9 cellular contexts compared by ENCODE assay signal in the genomic region with DNA sequence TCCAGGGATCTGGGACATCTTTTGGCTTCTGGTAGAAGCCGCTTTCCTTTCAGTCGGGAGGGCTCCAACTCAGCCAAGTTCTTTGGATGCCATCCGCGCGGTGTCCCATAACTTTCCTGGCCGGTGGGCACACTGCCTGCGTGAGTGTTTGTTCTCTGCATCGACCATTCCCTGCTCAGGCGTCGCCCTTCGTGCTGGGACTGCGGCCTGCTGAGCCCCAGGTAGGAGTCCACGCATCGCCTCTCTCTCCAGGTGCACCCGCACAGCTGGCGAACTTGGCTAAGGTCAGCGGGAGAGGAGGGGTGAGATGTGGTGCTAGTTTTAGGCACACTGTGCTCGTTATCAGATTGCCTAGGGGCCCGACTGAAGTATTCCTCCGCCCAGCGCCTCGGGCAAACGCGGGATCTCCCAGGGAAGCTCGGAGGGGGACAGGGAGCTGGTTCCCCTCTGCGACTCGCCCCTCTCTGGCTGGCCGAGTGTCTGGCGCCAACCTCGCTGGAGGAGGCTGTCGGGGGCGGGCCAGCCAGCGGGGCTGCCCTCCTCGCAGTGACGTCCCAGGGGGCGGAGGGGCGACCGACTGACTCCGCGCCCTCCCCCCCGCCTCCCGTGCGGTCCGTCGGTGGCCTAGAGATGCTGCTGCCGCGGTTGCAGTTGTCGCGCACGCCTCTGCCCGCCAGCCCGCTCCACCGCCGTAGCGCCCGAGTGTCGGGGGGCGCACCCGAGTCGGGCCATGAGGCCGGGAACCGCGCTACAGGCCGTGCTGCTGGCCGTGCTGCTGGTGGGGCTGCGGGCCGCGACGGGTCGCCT. TPM values are rescaled to one million over a fixed set of nuclear protein-coding genes. Genes with fewer than 3 reads are reported as not detected.
DNase-seq lines count a peak whose midpoint lies in the region; ATAC-seq, FAIRE-seq and TF ChIP-seq lines count a peak whose summit lies in the region.
"Had no signal": no experiment of that assay in that cellular context is flagged by ENCODE, and none has a peak within 500 bp of the region (broad histone marks: within the 10 kb centered on the region; RNA-seq: fewer than 3 reads in every experiment).

A gene with protein sequence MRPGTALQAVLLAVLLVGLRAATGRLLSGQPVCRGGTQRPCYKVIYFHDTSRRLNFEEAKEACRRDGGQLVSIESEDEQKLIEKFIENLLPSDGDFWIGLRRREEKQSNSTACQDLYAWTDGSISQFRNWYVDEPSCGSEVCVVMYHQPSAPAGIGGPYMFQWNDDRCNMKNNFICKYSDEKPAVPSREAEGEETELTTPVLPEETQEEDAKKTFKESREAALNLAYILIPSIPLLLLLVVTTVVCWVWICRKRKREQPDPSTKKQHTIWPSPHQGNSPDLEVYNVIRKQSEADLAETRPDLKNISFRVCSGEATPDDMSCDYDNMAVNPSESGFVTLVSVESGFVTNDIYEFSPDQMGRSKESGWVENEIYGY (plus strand): TSS at position 607 of the 807 bp plus-strand sequence. CDS start 124 bp downstream, at position 731.

- no peak for TF ChIP-seq CTCF in fibroblast of the aortic adventitia (IDR thresholded peaks at IDR 0.05; ENCODE audit: insufficient read depth, low read length)

- POLR2A ChIA-PET in naive thymus-derived CD4-positive, alpha-beta T cell (lab: Charles Lee): no interaction called here

- no peaks in the 10 kb centered on the region for H3K27me3 ChIP-seq in MG63
- peaks cover 3 to 4% of the 10 kb centered on the region in 2 donors for H3K27me3 ChIP-seq in naive thymus-derived CD4-positive, alpha-beta T cell (ENCODE audit: control insufficient read depth in 2 of 2, insufficient read depth in 2 of 2, low read length in 2 of 2)

- peaks cover 4 to 20% of the 10 kb centered on the region in 2 donors for H3K4me1 ChIP-seq in naive thymus-derived CD4-positive, alpha-beta T cell (ENCODE audit: control insufficient read depth in 2 of 2, insufficient read depth in 2 of 2, low read length in 2 of 2)

- no peaks in the 10 kb centered on the region for H3K9me3 Mint-ChIP-seq in activated T-cell treated with anti-CD3 and anti-CD28 coated beads, Interleukin-2, amount 50 U/mL, for 4 hours
- peaks cover 0 to 4% (median 0%) of the 10 kb centered on the region in 11 donors for H3K9me3 Mint-ChIP-seq in naive thymus-derived CD4-positive, alpha-beta T cell

- peaks cover 20% of the 10 kb centered on the region for H3K4me1 Mint-ChIP-seq in activated T-cell treated with anti-CD3 and anti-CD28 coated beads, Interleukin-2, amount 50 U/mL, for 4 hours (ENCODE audit: low read depth)
- H3K4me1 Mint-ChIP-seq in naive thymus-derived CD4-positive, alpha-beta T cell: peaks cover 14 to 38% (median 30%) of the 10 kb centered on the region in 7 donors

- no peak within 1 kb of the TSS for H3K27ac ChIP-seq in naive thymus-derived CD4-positive, alpha-beta T cell (ENCODE audit: low read depth, low read length)

- FAIRE-seq in urothelium cell line (lab: Jason Lieb, UNC): peak; percentile 98

- H3K4me3 ChIP-seq in MG63 (peak within 1 kb of the TSS; percentile 59), fibroblast of the aortic adventitia (ENCODE audit: low read depth, low read length) (peak within 1 kb of the TSS; percentile 68)
- peak within 1 kb of the TSS; percentile 31 for H3K4me3 ChIP-seq in naive thymus-derived CD4-positive, alpha-beta T cell (ENCODE audit: low read length)

- CTCF ChIA-PET in naive thymus-derived CD4-positive, alpha-beta T cell (lab: Charles Lee): no interaction called here

- H3K27ac Mint-ChIP-seq in naive thymus-derived CD4-positive, alpha-beta T cell: peak within 1 kb of the TSS; percentile 9 to 85 (median 54)

- DNase-seq in C1 segment of cervical spinal cord (lab: John Stamatoyannopoulos, UW) (peak in 9 of 14 donors; percentile 17 to 62 (median 44)), MG63 (peak; percentile 74), fibroblast of the aortic adventitia (ENCODE audit: low read depth) (peak; percentile 26), urothelium cell line (ENCODE audit: low spot score) (peak; percentile 94), NAMALWA (ENCODE audit: low spot score) (no peak)
- peak; percentile 28 for DNase-seq in activated T-cell treated with anti-CD3 and anti-CD28 coated beads, Interleukin-2, amount 50 U/mL, for 4 hours
- DNase-seq in naive thymus-derived CD4-positive, alpha-beta T cell: peak in 7 of 9 donors; percentile 16 to 40 (median 22)

- peak within 1 kb of the TSS; percentile 71 for H3K4me3 Mint-ChIP-seq in activated T-cell treated with anti-CD3 and anti-CD28 coated beads, Interleukin-2, amount 50 U/mL, for 4 hours
- H3K4me3 Mint-ChIP-seq in naive thymus-derived CD4-positive, alpha-beta T cell: peak within 1 kb of the TSS; percentile 74 to 88 (median 82)

- no peaks in the 10 kb centered on the region for H3K36me3 Mint-ChIP-seq in activated T-cell treated with anti-CD3 and anti-CD28 coated beads, Interleukin-2, amount 50 U/mL, for 4 hours (ENCODE audit: insufficient read depth)
- H3K36me3 Mint-ChIP-seq in naive thymus-derived CD4-positive, alpha-beta T cell: peaks cover 0 to 3% (median 0%) of the 10 kb centered on the region in 5 donors

- H3K27me3 Mint-ChIP-seq in activated T-cell treated with anti-CD3 and anti-CD28 coated beads, Interleukin-2, amount 50 U/mL, for 4 hours (ENCODE audit: low read depth): peaks cover 71% of the 10 kb centered on the region
- H3K27me3 Mint-ChIP-seq in naive thymus-derived CD4-positive, alpha-beta T cell: peaks cover 42 to 81% (median 60%) of the 10 kb centered on the region in 5 donors

- intact Hi-C loops in naive thymus-derived CD4-positive, alpha-beta T cell (cut with micrococcal nuclease): loop anchor here in 1 of 2 donors (2.0 kb wide), 1 partner anchor 28 kb away; a partner anchor contains a TSS

- peaks cover 2% of the 10 kb centered on the region; the same call in 1 of the 2 replicates for H3K9me3 ChIP-seq in MG63
- H3K9me3 ChIP-seq in naive thymus-derived CD4-positive, alpha-beta T cell (ENCODE audit: control insufficient read depth in 2 of 3, low read length in 3 of 3): no peaks in the 10 kb centered on the region

- peak; percentile 61 to 68 for ATAC-seq in activated T-cell treated with anti-CD3 and anti-CD28 coated beads, Interleukin-2, amount 50 U/mL, for 4 hours
- ATAC-seq in naive thymus-derived CD4-positive, alpha-beta T cell: peak; percentile 49
- no peak for ATAC-seq in HG02885 (IDR thresholded peaks at IDR 0.05; ENCODE audit: poor library complexity, unreplicated experiment)
- ATAC-seq: HCT116 had no signal

- peaks cover 18% of the 10 kb centered on the region for H3K36me3 ChIP-seq in MG63
- H3K36me3 ChIP-seq in naive thymus-derived CD4-positive, alpha-beta T cell (ENCODE audit: control insufficient read depth in 2 of 3, insufficient read depth in 3 of 3, low read length in 3 of 3): no peaks in the 10 kb centered on the region

RNA-seq across cellular contexts. Expression of the gene that starts here (rescaled TPM):
- total RNA-seq in MG63 (2014; rRNA removed; shearing (Covaris generic); ENCODE audit: low replicate concordance): 57.3 and 72.7 TPM in 2 replicates
- 1 to 10 TPM in 2 of 3 donors, under 1 TPM in 1; 0.43 to 3.0 (median 1.7) TPM for total RNA-seq in activated T-cell treated with anti-CD3 and anti-CD28 coated beads, Interleukin-2, amount 50 U/mL, for 4 hours
- 34.2 and 48.7 TPM in 2 replicates for total RNA-seq in fibroblast of the aortic adventitia (ENCODE audit: low replicate concordance)
- 1 to 10 TPM in 2 of 5 experiments, under 1 TPM in 3; 0.27 to 8.7 (median 0.87) TPM for total RNA-seq in naive thymus-derived CD4-positive, alpha-beta T cell
- polyA plus RNA-seq in naive thymus-derived CD4-positive, alpha-beta T cell: under 1 TPM; 0.12 to 0.27 TPM
